Comparison of ENCODE assay signal across 8 cellular contexts in genomic region chr17:65022751-65023421, GRCh38. TPM values are rescaled to one million over a fixed set of nuclear protein-coding genes. Genes with fewer than 3 reads are reported as not detected.
A peak's percentile ranks its signal among the peaks of the same experiment; 100 is the strongest.
DNase-seq lines count a peak whose midpoint lies in the region; ATAC-seq and TF ChIP-seq lines count a peak whose summit lies in the region.

No MANE protein-coding gene starts in this region.

- peak overlapping the region; percentile 2 to 25 (median 18) for H3K27ac ChIP-seq in esophagus muscularis mucosa (replicated peaks in 1 of 4)
- peak overlapping the region in 7 of 8 donors; percentile 9 to 53 (median 46) for H3K27ac ChIP-seq in spleen

- H3K4me3 Mint-ChIP-seq in Calu3 (ENCODE audit: low read depth, unreplicated experiment): no peak overlapping the region

- H3K4me1 ChIP-seq in esophagus muscularis mucosa: peaks cover 39 to 94% (median 90%) of the 10 kb centered on the region in 4 donors
- H3K4me1 ChIP-seq in spleen: peaks cover 40 to 100% (median 96%) of the 10 kb centered on the region in 6 donors

- ATAC-seq in GM18520 (IDR thresholded peaks at IDR 0.05; ENCODE audit: unreplicated experiment): peak; percentile 83
- peak; percentile 78 for ATAC-seq in HG02938 (IDR thresholded peaks at IDR 0.05; ENCODE audit: unreplicated experiment)

- H3K27me3 Mint-ChIP-seq in Calu3 (ENCODE audit: unreplicated experiment): no peaks in the 10 kb centered on the region

- no peak overlapping the region for H3K27ac Mint-ChIP-seq in Calu3 (ENCODE audit: unreplicated experiment)

- no peaks in the 10 kb centered on the region for H3K27me3 ChIP-seq in esophagus muscularis mucosa
- H3K27me3 ChIP-seq in spleen (replicated peaks in 1 of 7): no peaks in the 10 kb centered on the region

- H3K4me3 ChIP-seq in AG10803 (ENCODE audit: low read length): no peak overlapping the region
- no peak overlapping the region for H3K4me3 ChIP-seq in esophagus muscularis mucosa
- no peak overlapping the region for H3K4me3 ChIP-seq in spleen

- no peak for TF ChIP-seq CTCF in AG10803 (conservative IDR thresholded peaks at IDR 0.05; ENCODE audit: low read length)
- no peak for TF ChIP-seq CTCF in esophagus muscularis mucosa (IDR thresholded peaks at IDR 0.05)
- no peak for TF ChIP-seq CTCF in spleen (IDR thresholded peaks at IDR 0.05 in 8 of 11, conservative IDR thresholded peaks at IDR 0.05 in 3 of 11)
- no peak for TF ChIP-seq CTCF in Calu3 (IDR thresholded peaks at IDR 0.05; ENCODE audit: unreplicated experiment)

- no peaks in the 10 kb centered on the region for H3K36me3 ChIP-seq in esophagus muscularis mucosa
- peaks cover 0 to 20% (median 0%) of the 10 kb centered on the region in 6 donors for H3K36me3 ChIP-seq in spleen

- H3K9me3 ChIP-seq in esophagus muscularis mucosa (no peaks in the 10 kb centered on the region), spleen (no peaks in the 10 kb centered on the region)

- 74% methylated on average over 7 of the region's 7 CpGs for WGBS in esophagus muscularis mucosa
- 63 to 78% (median 68%) methylated on average over 7 of the region's 7 CpGs for WGBS in spleen, 5 donors

- intact Hi-C loops in esophagus muscularis mucosa (cut with DNase I): no loop called here
- intact Hi-C loops in spleen (cut with DNase I; ENCODE audit: low total_unique reads): no loop called here
- intact Hi-C loops in Calu3 (cut with micrococcal nuclease; ENCODE audit: unreplicated experiment): no loop called here

- no peak for TF ChIP-seq EP300 in esophagus muscularis mucosa (IDR thresholded peaks at IDR 0.05)

- CTCF ChIA-PET in Calu3 (lab: Charles Lee): no interaction called here

- peaks cover 28% of the 10 kb centered on the region for H3K4me1 Mint-ChIP-seq in Calu3 (ENCODE audit: low read depth, unreplicated experiment)

- no peaks in the 10 kb centered on the region for H3K9me3 Mint-ChIP-seq in Calu3 (ENCODE audit: low read depth, unreplicated experiment)

- BruUV-seq in Calu3 (replicated peaks; lab: Mats Ljungman, UMichigan): no TSS peak

- H3K36me3 Mint-ChIP-seq in Calu3 (ENCODE audit: insufficient read depth, unreplicated experiment): peaks cover 7% of the 10 kb centered on the region

- peak; percentile 76 for DNase-seq in AG10803 (ENCODE audit: low read depth)
- peak; percentile 68 for DNase-seq in RPMI7951 (ENCODE audit: low read depth)
- no peak for DNase-seq in esophagus muscularis mucosa (ENCODE audit: extremely low spot score)
- DNase-seq in spleen: no peak
- DNase-seq in AML-193 (lab: John Stamatoyannopoulos, UW): no peak
- no peak for DNase-seq in Calu3

- TF ChIP-seq POLR2A in esophagus muscularis mucosa (IDR thresholded peaks at IDR 0.05; ENCODE audit: low read depth) (no peak), spleen (IDR thresholded peaks at IDR 0.05) (no peak)

RNA-seq across cellular contexts. Expression of gene GNA13, which starts 33.7 kb away (rescaled TPM):
- 38.6 and 48.7 TPM in 2 replicates for total RNA-seq in RPMI7951 (2014; rRNA removed; shearing (Covaris generic))
- total RNA-seq in esophagus muscularis mucosa (10 to 100 TPM; 54.2 to 79.6 (median 69.2) TPM), spleen (100 to 1,000 TPM in 3 of 7 donors, 10 to 100 TPM in 4; 69.5 to 125 (median 84.5) TPM), Calu3 (2022) (15.7 and 18.2 TPM in 2 replicates)
- polyA plus RNA-seq in spleen: 10 to 100 TPM; 20.5 to 37.5 (median 25.4) TPM

Comparison
In these comparisons a context has a peak if more than half of its experiments do, and no peak if none do; other contexts are left out.
1. DNase-seq: peak in AG10803 (single experiment) and RPMI7951 (single experiment); none in esophagus muscularis mucosa (single experiment), spleen (single experiment), AML-193 (0 of 2) and Calu3 (single experiment).